In the genomic region with DNA sequence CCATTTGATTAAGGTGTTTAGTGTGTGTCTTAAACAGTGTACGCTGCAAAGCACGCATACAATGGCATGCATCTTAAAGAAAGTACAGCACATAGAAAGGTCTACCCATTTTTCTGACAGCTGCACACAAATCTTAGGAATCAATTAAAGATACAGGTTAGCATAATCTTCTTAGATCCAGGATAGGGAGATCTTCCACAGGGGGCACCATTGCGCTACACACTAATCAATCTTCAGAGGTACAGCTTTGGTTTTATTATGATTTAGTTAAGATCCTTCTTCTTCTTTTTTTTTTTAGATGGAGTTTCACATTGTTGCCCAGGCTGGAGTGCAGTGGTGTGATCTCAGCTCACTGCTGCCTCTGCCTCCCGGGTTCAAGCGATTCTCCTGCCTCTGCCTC, we compare ENCODE assay signal across 2 cellular contexts.
TF ChIP-seq lines count a peak whose summit lies in the region.

No MANE protein-coding gene starts in this region.

TF ChIP-seq in SK-N-SH, 30 proteins besides CTCF, POLR2A, EP300 and RAD21 (continued from another document):
- TF ChIP-seq, protein P1, sequence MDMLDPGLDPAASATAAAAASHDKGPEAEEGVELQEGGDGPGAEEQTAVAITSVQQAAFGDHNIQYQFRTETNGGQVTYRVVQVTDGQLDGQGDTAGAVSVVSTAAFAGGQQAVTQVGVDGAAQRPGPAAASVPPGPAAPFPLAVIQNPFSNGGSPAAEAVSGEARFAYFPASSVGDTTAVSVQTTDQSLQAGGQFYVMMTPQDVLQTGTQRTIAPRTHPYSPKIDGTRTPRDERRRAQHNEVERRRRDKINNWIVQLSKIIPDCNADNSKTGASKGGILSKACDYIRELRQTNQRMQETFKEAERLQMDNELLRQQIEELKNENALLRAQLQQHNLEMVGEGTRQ (IDR thresholded peaks at IDR 0.05; ENCODE audit: borderline replicate concordance, low read depth, low read length), result no peak

TF ChIP-seq in SK-N-SH treated with all-trans-retinoic acid at 6 μM for 48 hours, 23 proteins besides CTCF, POLR2A, EP300 and RAD21 (continued from another document):
- TF ChIP-seq, protein P2, sequence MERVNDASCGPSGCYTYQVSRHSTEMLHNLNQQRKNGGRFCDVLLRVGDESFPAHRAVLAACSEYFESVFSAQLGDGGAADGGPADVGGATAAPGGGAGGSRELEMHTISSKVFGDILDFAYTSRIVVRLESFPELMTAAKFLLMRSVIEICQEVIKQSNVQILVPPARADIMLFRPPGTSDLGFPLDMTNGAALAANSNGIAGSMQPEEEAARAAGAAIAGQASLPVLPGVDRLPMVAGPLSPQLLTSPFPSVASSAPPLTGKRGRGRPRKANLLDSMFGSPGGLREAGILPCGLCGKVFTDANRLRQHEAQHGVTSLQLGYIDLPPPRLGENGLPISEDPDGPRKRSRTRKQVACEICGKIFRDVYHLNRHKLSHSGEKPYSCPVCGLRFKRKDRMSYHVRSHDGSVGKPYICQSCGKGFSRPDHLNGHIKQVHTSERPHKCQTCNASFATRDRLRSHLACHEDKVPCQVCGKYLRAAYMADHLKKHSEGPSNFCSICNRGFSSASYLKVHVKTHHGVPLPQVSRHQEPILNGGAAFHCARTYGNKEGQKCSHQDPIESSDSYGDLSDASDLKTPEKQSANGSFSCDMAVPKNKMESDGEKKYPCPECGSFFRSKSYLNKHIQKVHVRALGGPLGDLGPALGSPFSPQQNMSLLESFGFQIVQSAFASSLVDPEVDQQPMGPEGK (CRISPR knock-in tag; IDR thresholded peaks at IDR 0.05; ENCODE audit: borderline replicate concordance), result no peak
- TF ChIP-seq CSDC2 (CRISPR knock-in tag; IDR thresholded peaks at IDR 0.05), result no peak
- TF ChIP-seq BACH2 (CRISPR knock-in tag; IDR thresholded peaks at IDR 0.05; ENCODE audit: borderline replicate concordance), result no peak
- no peak for TF ChIP-seq RARB (CRISPR knock-in tag; IDR thresholded peaks at IDR 0.05)
- no peak for TF ChIP-seq ARNTL (CRISPR knock-in tag; IDR thresholded peaks at IDR 0.05; ENCODE audit: borderline replicate concordance, low read depth)
- TF ChIP-seq, protein P3, sequence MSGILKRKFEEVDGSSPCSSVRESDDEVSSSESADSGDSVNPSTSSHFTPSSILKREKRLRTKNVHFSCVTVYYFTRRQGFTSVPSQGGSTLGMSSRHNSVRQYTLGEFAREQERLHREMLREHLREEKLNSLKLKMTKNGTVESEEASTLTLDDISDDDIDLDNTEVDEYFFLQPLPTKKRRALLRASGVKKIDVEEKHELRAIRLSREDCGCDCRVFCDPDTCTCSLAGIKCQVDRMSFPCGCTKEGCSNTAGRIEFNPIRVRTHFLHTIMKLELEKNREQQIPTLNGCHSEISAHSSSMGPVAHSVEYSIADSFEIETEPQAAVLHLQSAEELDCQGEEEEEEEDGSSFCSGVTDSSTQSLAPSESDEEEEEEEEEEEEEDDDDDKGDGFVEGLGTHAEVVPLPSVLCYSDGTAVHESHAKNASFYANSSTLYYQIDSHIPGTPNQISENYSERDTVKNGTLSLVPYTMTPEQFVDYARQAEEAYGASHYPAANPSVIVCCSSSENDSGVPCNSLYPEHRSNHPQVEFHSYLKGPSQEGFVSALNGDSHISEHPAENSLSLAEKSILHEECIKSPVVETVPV (CRISPR knock-in tag; IDR thresholded peaks at IDR 0.05), result no peak
- TF ChIP-seq GLIS3 (CRISPR knock-in tag; IDR thresholded peaks at IDR 0.05), result no peak
